8 cellular contexts compared by ENCODE assay signal in the genomic region with DNA sequence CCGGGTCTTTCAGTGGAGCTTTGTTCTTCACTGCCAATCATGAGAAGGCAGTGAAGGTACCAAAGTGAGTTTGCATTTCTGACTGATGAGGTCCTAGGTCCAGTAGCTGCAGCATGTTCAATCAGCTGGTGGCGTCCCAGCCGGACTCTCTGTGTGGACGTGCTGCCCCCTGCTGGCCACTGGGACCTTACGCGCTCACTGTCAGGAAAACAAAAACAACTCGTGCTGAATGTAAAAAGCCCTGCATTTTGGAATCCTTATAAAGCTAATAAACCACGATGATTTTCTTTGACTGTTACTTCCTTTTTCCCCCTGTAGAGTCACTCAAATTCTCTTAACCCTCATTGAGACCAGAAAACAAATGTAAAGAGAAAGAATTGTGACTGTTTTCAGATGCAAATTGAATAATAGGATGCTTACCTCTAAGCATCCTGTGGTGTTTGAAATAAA. TPM values are rescaled to one million over a fixed set of nuclear protein-coding genes. Genes with fewer than 3 reads are reported as not detected.
A peak's percentile ranks its signal among the peaks of the same experiment; 100 is the strongest.
DNase-seq lines count a peak whose midpoint lies in the region; ATAC-seq and TF ChIP-seq lines count a peak whose summit lies in the region.

No MANE protein-coding gene starts in this region.

- H3K4me3 ChIP-seq in right lobe of liver: no peak overlapping the region

- DNase-seq in DMS153 (lab: John Stamatoyannopoulos, UW) (peak; percentile 67), NCI-H460 (ENCODE audit: extremely low read depth, low read depth) (peak; percentile 75), dedifferentiated amniotic fluid mesenchymal stem cell (ENCODE audit: extremely low spot score) (peak; percentile 82), right lobe of liver (peak; percentile 88 to 90 (median 90))
- DNase-seq in activated CD4-positive, alpha-beta T cell treated with anti-CD3 and anti-CD28 coated beads, Interleukin-2, amount 10 ng/mL, durations not matched to agents 7 days and 5 days: peak; percentile 80
- DNase-seq in stimulated activated CD4-positive, alpha-beta T cell treated with anti-CD3 and anti-CD28 coated beads, TNF-alpha, amount 100 ng/mL, for 1 hour (ENCODE audit: low read depth in 3 of 3, low spot score in 1 of 3): peak; percentile 30 to 74 (median 47)

- peak; percentile 94 to 97 (median 96) for TF ChIP-seq CTCF in right lobe of liver (IDR thresholded peaks at IDR 0.05)

- no peak overlapping the region for H3K27ac ChIP-seq in right lobe of liver

- peaks cover 0 to under 1% (median 0%) of the 10 kb centered on the region in 4 donors for H3K4me1 ChIP-seq in right lobe of liver

- no peak overlapping the region for H3K4me3 Mint-ChIP-seq in activated CD4-positive, alpha-beta T cell treated with anti-CD3 and anti-CD28 coated beads, Interleukin-2, amount 10 ng/mL, durations not matched to agents 7 days and 5 days

- CTCF ChIA-PET in activated CD4-positive, alpha-beta T cell treated with anti-CD3 and anti-CD28 coated beads, Interleukin-2, amount 10 ng/mL, durations not matched to agents 7 days and 5 days (lab: Charles Lee): interaction anchor here (0.5 to 1.4 kb wide), 18 partner anchors 10 to 1093 kb away, joined by 3 to 7 read pairs (median 4); no protein-coding TSS in a partner anchor

- ATAC-seq in HG03159 (IDR thresholded peaks at IDR 0.05; ENCODE audit: unreplicated experiment) (peak; percentile 59), right lobe of liver (peak; percentile 84 to 91 (median 89)), GM21360 (IDR thresholded peaks at IDR 0.05; ENCODE audit: unreplicated experiment) (no peak)

- H3K9me3 ChIP-seq in right lobe of liver: no peaks in the 10 kb centered on the region

- TF ChIP-seq POLR2A in right lobe of liver (IDR thresholded peaks at IDR 0.05): no peak

- no peaks in the 10 kb centered on the region for H3K27me3 ChIP-seq in right lobe of liver

- no peak overlapping the region for H3K27ac Mint-ChIP-seq in activated CD4-positive, alpha-beta T cell treated with anti-CD3 and anti-CD28 coated beads, Interleukin-2, amount 10 ng/mL, durations not matched to agents 7 days and 5 days

- WGBS in right lobe of liver (ENCODE audit: insufficient coverage, low coverage, low lambda C conversion rate, missing lambda C conversion rate): 0% methylated on average over 8 of the region's 8 CpGs

- H3K36me3 Mint-ChIP-seq in activated CD4-positive, alpha-beta T cell treated with anti-CD3 and anti-CD28 coated beads, Interleukin-2, amount 10 ng/mL, durations not matched to agents 7 days and 5 days (ENCODE audit: low read depth): no peaks in the 10 kb centered on the region

- intact Hi-C loops in right lobe of liver (cut with DNase I): no loop called here

- no peaks in the 10 kb centered on the region for H3K36me3 ChIP-seq in right lobe of liver

- peaks cover 4% of the 10 kb centered on the region for H3K4me1 Mint-ChIP-seq in activated CD4-positive, alpha-beta T cell treated with anti-CD3 and anti-CD28 coated beads, Interleukin-2, amount 10 ng/mL, durations not matched to agents 7 days and 5 days

- POLR2A ChIA-PET in activated CD4-positive, alpha-beta T cell treated with anti-CD3 and anti-CD28 coated beads, Interleukin-2, amount 10 ng/mL, durations not matched to agents 7 days and 5 days (lab: Charles Lee): interaction anchor here (0.7 kb wide), 1 partner anchor 14 kb away, joined by 3 read pairs; no protein-coding TSS in a partner anchor

- peaks cover 36% of the 10 kb centered on the region for H3K27me3 Mint-ChIP-seq in activated CD4-positive, alpha-beta T cell treated with anti-CD3 and anti-CD28 coated beads, Interleukin-2, amount 10 ng/mL, durations not matched to agents 7 days and 5 days

- H3K9me3 Mint-ChIP-seq in activated CD4-positive, alpha-beta T cell treated with anti-CD3 and anti-CD28 coated beads, Interleukin-2, amount 10 ng/mL, durations not matched to agents 7 days and 5 days: no peaks in the 10 kb centered on the region

RNA-seq across cellular contexts. Expression of a gene that starts 4.9 kb away (rescaled TPM):
- total RNA-seq in NCI-H460 (2014; rRNA removed; shearing (Covaris generic)): 303 and 305 TPM in 2 replicates
- polyA plus RNA-seq in NCI-H460 (2014; cell fraction: nucleus; rRNA removed): 102 and 125 TPM in 2 replicates
- total RNA-seq in activated CD4-positive, alpha-beta T cell treated with anti-CD3 and anti-CD28 coated beads, Interleukin-2, amount 10 ng/mL, durations not matched to agents 7 days and 5 days: under 1 TPM; 0.22 to 0.31 TPM
- 100 to 1,000 TPM in 2 of 6 experiments, 10 to 100 TPM in 2, 1 to 10 TPM in 2; 7.1 to 140 (median 55.5) TPM for total RNA-seq in right lobe of liver

RNA-seq across cellular contexts. Expression of a gene that starts 48.5 kb away (rescaled TPM):
- 14.5 and 15.2 TPM in 2 replicates for total RNA-seq in NCI-H460 (2014; rRNA removed; shearing (Covaris generic))
- polyA plus RNA-seq in NCI-H460 (2014; cell fraction: nucleus; rRNA removed): 6.1 and 6.4 TPM in 2 replicates
- 10 to 100 TPM; 16.6 to 17.8 TPM for total RNA-seq in activated CD4-positive, alpha-beta T cell treated with anti-CD3 and anti-CD28 coated beads, Interleukin-2, amount 10 ng/mL, durations not matched to agents 7 days and 5 days
- total RNA-seq in right lobe of liver: 10 to 100 TPM in 5 of 6 experiments, 1 to 10 TPM in 1; 9.8 to 17.6 (median 12.9) TPM

Comparison
In these comparisons a context has a peak if more than half of its experiments do, and no peak if none do; other contexts are left out.
1. RNA of a gene that starts 4.9 kb away (total RNA-seq): 303 to 305 TPM in NCI-H460 and 7.1 to 140 TPM in right lobe of liver; 0.22 to 0.31 TPM in activated CD4-positive, alpha-beta T cell treated with anti-CD3 and anti-CD28 coated beads, Interleukin-2, amount 10 ng/mL, durations not matched to agents 7 days and 5 days; every median in the first group is over 4 times any median in the second.
2. Peak in every context shown above with its lines, with median percentiles within 50 percentile points of each other: DNase-seq.